ENCODE assay signal across 11 cellular contexts in the genomic region with DNA sequence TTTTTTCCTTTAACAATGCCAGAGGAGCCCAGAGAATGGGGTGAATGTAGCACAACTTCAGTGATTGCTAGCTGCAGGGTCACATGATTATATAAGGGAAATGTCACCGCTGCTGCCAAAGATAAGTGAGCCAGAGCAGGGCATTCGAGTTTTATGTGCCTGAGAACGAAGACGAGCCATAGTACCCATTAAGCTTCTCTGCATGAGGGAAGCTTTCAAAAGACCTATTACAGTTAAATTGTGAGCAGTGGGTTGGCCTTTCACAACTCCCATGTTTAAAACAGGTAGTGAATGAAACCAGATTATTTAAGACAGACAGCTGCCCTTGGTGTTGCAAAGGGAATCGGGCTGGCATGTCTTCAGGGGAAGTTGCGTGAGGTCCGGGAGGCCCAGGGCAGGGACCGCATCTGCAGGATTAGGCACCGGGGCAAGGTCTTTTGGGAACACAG.
DNase-seq lines count a peak whose midpoint lies in the region; ATAC-seq and TF ChIP-seq lines count a peak whose summit lies in the region.
"Had no signal": no experiment of that assay in that cellular context is flagged by ENCODE, and none has a peak within 500 bp of the region (broad histone marks: within the 10 kb centered on the region; RNA-seq: fewer than 3 reads in every experiment).

No MANE protein-coding gene starts in this region.

- H3K27me3 ChIP-seq in DND-41 (ENCODE audit: insufficient read depth, low read length, poor library complexity) (no peaks in the 10 kb centered on the region), vagina (no peaks in the 10 kb centered on the region)
- no peaks in the 10 kb centered on the region for H3K27me3 ChIP-seq in naive thymus-derived CD4-positive, alpha-beta T cell (ENCODE audit: control insufficient read depth in 2 of 2, insufficient read depth in 2 of 2, low read length in 2 of 2)

- H3K4me3 Mint-ChIP-seq in activated T-helper 17 cell treated with anti-CD3 and anti-CD28 coated beads, Interleukin-2, amount 50 U/mL, for 72 hours, result peak overlapping the region; percentile 89
- H3K4me3 Mint-ChIP-seq in naive thymus-derived CD4-positive, alpha-beta T cell, result peak overlapping the region; percentile 86 to 100 (median 98)
- H3K4me3 Mint-ChIP-seq: neural crest cell had no signal

- no peaks in the 10 kb centered on the region for H3K27me3 Mint-ChIP-seq in activated T-helper 17 cell treated with anti-CD3 and anti-CD28 coated beads, Interleukin-2, amount 50 U/mL, for 72 hours
- H3K27me3 Mint-ChIP-seq in naive thymus-derived CD4-positive, alpha-beta T cell, result peaks cover 0 to 2% (median 0%) of the 10 kb centered on the region in 5 donors

- H3K79me2 ChIP-seq in DND-41 (ENCODE audit: insufficient read depth, low read length), result peaks cover 100% of the 10 kb centered on the region

- DNase-seq in DND-41 (no peak), MV-4-11 (lab: John Stamatoyannopoulos, UW) (peak; percentile 78), vagina (ENCODE audit: extremely low spot score in 2 of 2) (no peak), activated gamma-delta T cell (lab: John Stamatoyannopoulos, UW) (no peak)
- DNase-seq in naive thymus-derived CD4-positive, alpha-beta T cell, result peak in 6 of 9 donors; percentile 30 to 51 (median 42)
- DNase-seq in effector CD8-positive, alpha-beta T cell (lab: John Stamatoyannopoulos, UW), result no peak
- DNase-seq: anterior cingulate cortex had no signal

- H2AFZ ChIP-seq in DND-41 (ENCODE audit: low read depth, low read length), result no peak overlapping the region

- peaks cover 89% of the 10 kb centered on the region for H3K4me1 ChIP-seq in DND-41 (ENCODE audit: insufficient read depth, low read length)
- peaks cover 63 to 69% of the 10 kb centered on the region in 2 donors for H3K4me1 ChIP-seq in naive thymus-derived CD4-positive, alpha-beta T cell (ENCODE audit: control insufficient read depth in 2 of 2, insufficient read depth in 2 of 2, low read length in 2 of 2)
- peaks cover 51% of the 10 kb centered on the region for H3K4me1 ChIP-seq in vagina

- no peak for TF ChIP-seq CTCF in DND-41 (IDR thresholded peaks at IDR 0.05; ENCODE audit: borderline replicate concordance, extremely low read depth, low read length, poor library complexity, severe bottlenecking)
- TF ChIP-seq CTCF in vagina (IDR thresholded peaks at IDR 0.05), result no peak

- TF ChIP-seq POLR2A in vagina (IDR thresholded peaks at IDR 0.05), result no peak

- H3K36me3 ChIP-seq in DND-41 (ENCODE audit: insufficient read depth, low read length) (peaks cover 59% of the 10 kb centered on the region), vagina (no peaks in the 10 kb centered on the region)
- H3K36me3 ChIP-seq in naive thymus-derived CD4-positive, alpha-beta T cell (ENCODE audit: control insufficient read depth in 2 of 3, insufficient read depth in 3 of 3, low read length in 3 of 3), result peaks cover 0 to 10% (median 0%) of the 10 kb centered on the region in 3 experiments

- peak overlapping the region; percentile 82 for H3K4me2 ChIP-seq in DND-41 (ENCODE audit: insufficient read depth, low read length)

- H4K20me1 ChIP-seq in DND-41 (ENCODE audit: insufficient read depth, low read length), result peaks cover 16% of the 10 kb centered on the region; the same call in 1 of the 2 replicates

- peak overlapping the region; percentile 23 for H3K9ac ChIP-seq in DND-41 (ENCODE audit: low read depth, low read length)

- H3K36me3 Mint-ChIP-seq in activated T-helper 17 cell treated with anti-CD3 and anti-CD28 coated beads, Interleukin-2, amount 50 U/mL, for 72 hours (ENCODE audit: low read depth), result peaks cover 96% of the 10 kb centered on the region
- H3K36me3 Mint-ChIP-seq in naive thymus-derived CD4-positive, alpha-beta T cell, result peaks cover 0 to 44% (median 4%) of the 10 kb centered on the region in 5 donors

- CTCF ChIA-PET in naive thymus-derived CD4-positive, alpha-beta T cell (lab: Charles Lee), result interaction anchor here (0.6 to 2.4 kb wide), 6 partner anchors 14 to 177 kb away, joined by 3 to 16 read pairs (median 4); no protein-coding TSS in a partner anchor

- peaks cover 55% of the 10 kb centered on the region for H3K4me1 Mint-ChIP-seq in activated T-helper 17 cell treated with anti-CD3 and anti-CD28 coated beads, Interleukin-2, amount 50 U/mL, for 72 hours
- peaks cover 76 to 85% (median 78%) of the 10 kb centered on the region in 7 donors for H3K4me1 Mint-ChIP-seq in naive thymus-derived CD4-positive, alpha-beta T cell

- H3K9me3 ChIP-seq in DND-41 (ENCODE audit: insufficient read depth, low read length, severe bottlenecking) (no peaks in the 10 kb centered on the region), vagina (no peaks in the 10 kb centered on the region)
- H3K9me3 ChIP-seq in naive thymus-derived CD4-positive, alpha-beta T cell (ENCODE audit: control insufficient read depth in 2 of 3, low read length in 3 of 3), result no peaks in the 10 kb centered on the region

- ATAC-seq in DND-41 (ENCODE audit: insufficient read depth, low read depth) (no peak), HG03159 (IDR thresholded peaks at IDR 0.05; ENCODE audit: unreplicated experiment) (no peak)
- ATAC-seq in activated T-helper 17 cell treated with anti-CD3 and anti-CD28 coated beads, Interleukin-2, amount 50 U/mL, for 72 hours (replicated peaks), result no peak
- no peak for ATAC-seq in naive thymus-derived CD4-positive, alpha-beta T cell

- no peak overlapping the region; a peak in 1 of 4 replicates for H3K4me3 ChIP-seq in DND-41 (ENCODE audit: low read depth in 1 of 2, low read length in 2 of 2)
- peak overlapping the region; percentile 52 for H3K4me3 ChIP-seq in naive thymus-derived CD4-positive, alpha-beta T cell (ENCODE audit: low read length)
- no peak overlapping the region for H3K4me3 ChIP-seq in vagina
- H3K4me3 ChIP-seq: SK-N-MC had no signal

- peak overlapping the region; percentile 96 for H3K27ac Mint-ChIP-seq in activated T-helper 17 cell treated with anti-CD3 and anti-CD28 coated beads, Interleukin-2, amount 50 U/mL, for 72 hours
- H3K27ac Mint-ChIP-seq in naive thymus-derived CD4-positive, alpha-beta T cell, result peak overlapping the region; percentile 73 to 99 (median 95)

- intact Hi-C loops in naive thymus-derived CD4-positive, alpha-beta T cell (cut with micrococcal nuclease), result loop anchor here in 1 of 2 donors (1.0 kb wide), 2 partner anchors 36 to 63 kb away; no protein-coding TSS in a partner anchor
- intact Hi-C loops in vagina (cut with DNase I), result loop anchor here (10.0 kb wide), 1 partner anchor 51 kb away; no protein-coding TSS in a partner anchor

- H3K27ac ChIP-seq in DND-41 (ENCODE audit: low read length), result peak overlapping the region; percentile 99
- H3K27ac ChIP-seq in naive thymus-derived CD4-positive, alpha-beta T cell (ENCODE audit: low read depth, low read length), result peak overlapping the region; percentile 85
- H3K27ac ChIP-seq in vagina, result no peak overlapping the region
- H3K27ac ChIP-seq: SK-N-MC had no signal

- H3K9me3 Mint-ChIP-seq in activated T-helper 17 cell treated with anti-CD3 and anti-CD28 coated beads, Interleukin-2, amount 50 U/mL, for 72 hours, result no peaks in the 10 kb centered on the region
- H3K9me3 Mint-ChIP-seq in naive thymus-derived CD4-positive, alpha-beta T cell, result peaks cover 0 to 5% (median 0%) of the 10 kb centered on the region in 11 donors
- H3K9me3 Mint-ChIP-seq: neural crest cell had no signal

- POLR2A ChIA-PET in naive thymus-derived CD4-positive, alpha-beta T cell (lab: Charles Lee), result interaction anchor here (0.7 to 21.1 kb wide), 11 partner anchors 9 to 203 kb away, joined by 3 to 466 read pairs (median 7); a partner anchor contains a TSS

Comparison
In these comparisons a context has a peak if more than half of its experiments do, and no peak if none do; other contexts are left out.
1. DNase-seq: peak in MV-4-11 (single experiment) and naive thymus-derived CD4-positive, alpha-beta T cell (6 of 9); none in DND-41 (single experiment), vagina (0 of 2), effector CD8-positive, alpha-beta T cell (single experiment) and activated gamma-delta T cell (single experiment).